9 cellular contexts compared by ENCODE assay signal in the genomic region with DNA sequence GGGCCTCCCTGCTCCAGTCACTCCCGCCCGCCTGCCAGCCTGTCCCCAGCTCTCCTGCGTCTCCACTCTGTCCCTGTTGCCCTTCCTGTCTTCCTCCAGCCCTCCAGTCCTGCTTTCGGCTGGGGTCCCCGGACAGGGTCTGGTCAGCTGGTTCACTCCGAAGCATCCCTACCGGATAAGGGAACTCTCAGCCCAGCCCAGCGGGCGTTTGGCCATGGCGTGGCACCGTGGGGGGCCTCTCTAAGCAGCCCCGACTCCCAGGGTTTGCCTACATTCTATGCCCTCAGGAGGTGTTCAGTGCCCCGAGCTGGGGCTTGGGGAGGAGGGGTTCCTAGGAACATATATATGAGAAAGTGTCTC.
DNase-seq lines count a peak whose midpoint lies in the region; ATAC-seq and TF ChIP-seq lines count a peak whose summit lies in the region.
"Had no signal": no experiment of that assay in that cellular context is flagged by ENCODE, and none has a peak within 500 bp of the region (broad histone marks: within the 10 kb centered on the region; RNA-seq: fewer than 3 reads in every experiment).

No MANE protein-coding gene starts in this region.

- intact Hi-C loops in CD14-positive monocyte (cut with micrococcal nuclease): loop anchor here (2.0 to 10.0 kb wide), 4 partner anchors 149 to 509 kb away; no protein-coding TSS in a partner anchor
- intact Hi-C loops in left cardiac atrium (cut with DNase I): loop anchor here (2.0 to 10.0 kb wide), 5 partner anchors 152 to 509 kb away; no protein-coding TSS in a partner anchor
- intact Hi-C loops in psoas muscle (cut with DNase I): loop anchor here (1.0 to 10.0 kb wide), 5 partner anchors 92 to 509 kb away; no protein-coding TSS in a partner anchor

- peaks cover 68% of the 10 kb centered on the region for H3K4me1 Mint-ChIP-seq in CD14-positive monocyte
- peaks cover 17% of the 10 kb centered on the region for H3K4me1 Mint-ChIP-seq in activated CD4-positive, alpha-beta T cell treated with anti-CD3 and anti-CD28 coated beads, Interleukin-2, amount 10 ng/mL, durations not matched to agents 7 days and 5 days

- ATAC-seq in left cardiac atrium: peak; percentile 40 to 44
- peak in 3 of 4 donors; percentile 9 to 51 (median 35) for ATAC-seq in psoas muscle
- ATAC-seq in HG03571 (IDR thresholded peaks at IDR 0.05; ENCODE audit: unreplicated experiment): no peak

- no peaks in the 10 kb centered on the region for H3K9me3 ChIP-seq in psoas muscle

- H3K27ac ChIP-seq in psoas muscle: no peak overlapping the region

- DNase-seq in CD14-positive monocyte (ENCODE audit: low spot score) (peak; percentile 39), left cardiac atrium (no peak), psoas muscle (no peak), GM19238 (ENCODE audit: insufficient read length, low spot score) (no peak), COR-L47 (lab: John Stamatoyannopoulos, UW) (no peak)
- DNase-seq in activated CD4-positive, alpha-beta T cell treated with anti-CD3 and anti-CD28 coated beads, Interleukin-2, amount 10 ng/mL, durations not matched to agents 7 days and 5 days: no peak

- peak overlapping the region; percentile 43 to 90 (median 83) for H3K27ac Mint-ChIP-seq in CD14-positive monocyte
- H3K27ac Mint-ChIP-seq in activated CD4-positive, alpha-beta T cell treated with anti-CD3 and anti-CD28 coated beads, Interleukin-2, amount 10 ng/mL, durations not matched to agents 7 days and 5 days: no peak overlapping the region
- H3K27ac Mint-ChIP-seq: immature natural killer cell had no signal

- peaks cover 4% of the 10 kb centered on the region for H3K4me1 ChIP-seq in psoas muscle

- H3K27me3 Mint-ChIP-seq in CD14-positive monocyte (ENCODE audit: low read depth in 3 of 3): peaks cover 0 to 3% (median 0%) of the 10 kb centered on the region in 3 donors
- no peaks in the 10 kb centered on the region for H3K27me3 Mint-ChIP-seq in activated CD4-positive, alpha-beta T cell treated with anti-CD3 and anti-CD28 coated beads, Interleukin-2, amount 10 ng/mL, durations not matched to agents 7 days and 5 days

- no peaks in the 10 kb centered on the region for H3K27me3 ChIP-seq in psoas muscle (ENCODE audit: insufficient read depth in 3 of 3, low read length in 2 of 3)

- H3K4me3 Mint-ChIP-seq in CD14-positive monocyte: peak overlapping the region; percentile 72 to 87
- no peak overlapping the region for H3K4me3 Mint-ChIP-seq in activated CD4-positive, alpha-beta T cell treated with anti-CD3 and anti-CD28 coated beads, Interleukin-2, amount 10 ng/mL, durations not matched to agents 7 days and 5 days
- H3K4me3 Mint-ChIP-seq: immature natural killer cell had no signal

- peaks cover 0 to 1% (median 0%) of the 10 kb centered on the region in 7 donors for H3K9me3 Mint-ChIP-seq in CD14-positive monocyte
- H3K9me3 Mint-ChIP-seq in activated CD4-positive, alpha-beta T cell treated with anti-CD3 and anti-CD28 coated beads, Interleukin-2, amount 10 ng/mL, durations not matched to agents 7 days and 5 days: no peaks in the 10 kb centered on the region
- H3K9me3 Mint-ChIP-seq: immature natural killer cell had no signal

- CTCF ChIA-PET in activated CD4-positive, alpha-beta T cell treated with anti-CD3 and anti-CD28 coated beads, Interleukin-2, amount 10 ng/mL, durations not matched to agents 7 days and 5 days (lab: Charles Lee): interaction anchor here (0.9 to 2.8 kb wide), 6 partner anchors 10 to 510 kb away, joined by 3 to 10 read pairs (median 4); partner anchors contain the start of gene ZFP36L2

- POLR2A ChIA-PET in activated CD4-positive, alpha-beta T cell treated with anti-CD3 and anti-CD28 coated beads, Interleukin-2, amount 10 ng/mL, durations not matched to agents 7 days and 5 days (lab: Charles Lee): interaction anchor here (0.8 kb wide), 1 partner anchor 250 kb away, joined by 5 read pairs; no protein-coding TSS in a partner anchor

- 10 to 19% (median 14%) methylated on average over 11 to 13 of the region's 13 CpGs for WGBS in psoas muscle, 3 donors

- TF ChIP-seq CTCF in CD14-positive monocyte (IDR thresholded peaks at IDR 0.05): peak; percentile 54
- no peak for TF ChIP-seq CTCF in WI38 (IDR thresholded peaks at IDR 0.05; ENCODE audit: low read depth, low read length)
- TF ChIP-seq CTCF in psoas muscle (IDR thresholded peaks at IDR 0.05): no peak

- no peaks in the 10 kb centered on the region for H3K36me3 Mint-ChIP-seq in CD14-positive monocyte
- H3K36me3 Mint-ChIP-seq in activated CD4-positive, alpha-beta T cell treated with anti-CD3 and anti-CD28 coated beads, Interleukin-2, amount 10 ng/mL, durations not matched to agents 7 days and 5 days (ENCODE audit: low read depth): no peaks in the 10 kb centered on the region

- peak overlapping the region; percentile 38 for H3K4me3 ChIP-seq in WI38 (ENCODE audit: low read depth, low read length)
- H3K4me3 ChIP-seq in psoas muscle: peak overlapping the region; percentile 57

- no peaks in the 10 kb centered on the region for H3K36me3 ChIP-seq in psoas muscle (ENCODE audit: insufficient read depth in 1 of 2, low read depth in 1 of 2)
